In genomic region chr14:25215607-25216006, GRCh38 we compare ENCODE assay signal across 29 cellular contexts.
"Had no signal": no experiment of that assay in that cellular context is flagged by ENCODE, and none has a peak within 500 bp of the region (broad histone marks: within the 10 kb centered on the region; RNA-seq: fewer than 3 reads in every experiment).

No MANE protein-coding gene starts in this region.

- H3K27ac ChIP-seq: adrenal gland, body of pancreas, cardiac muscle cell, colonic mucosa, esophagus muscularis mucosa, gastroesophageal sphincter, heart right ventricle, hepatocyte, WERI-Rb-1 had no signal

- H3K4me3 ChIP-seq: adrenal gland, body of pancreas, cardiac muscle cell, colonic mucosa, esophagus muscularis mucosa, gastroesophageal sphincter, heart right ventricle, hepatocyte had no signal

- H3K79me2 ChIP-seq: hepatocyte had no signal

- H3K9me3 ChIP-seq: adrenal gland, body of pancreas, colonic mucosa, esophagus muscularis mucosa, gastroesophageal sphincter had no signal

- ATAC-seq: activated CD4-positive, CD25-positive, alpha-beta regulatory T cell treated with anti-CD3 and anti-CD28 coated beads, Interleukin-2, amount 50 U/mL, for 24 hours; activated CD8-positive, alpha-beta memory T cell treated with anti-CD3 and anti-CD28 coated beads, Interleukin-2, amount 10 ng/mL, durations not matched to agents 7 days and 5 days; activated CD8-positive, alpha-beta T cell treated with anti-CD3 and anti-CD28 coated beads, Interleukin-2, amount 10 ng/mL, durations not matched to agents 7 days and 5 days; activated naive CD8-positive, alpha-beta T cell treated with anti-CD3 and anti-CD28 coated beads, Interleukin-2, amount 50 U/mL, for 24 hours; body of pancreas; gastroesophageal sphincter; heart right ventricle had no signal

- H3K27me3 ChIP-seq: adrenal gland, body of pancreas, cardiac muscle cell, colonic mucosa, esophagus muscularis mucosa, gastroesophageal sphincter, heart right ventricle, hepatocyte had no signal

- H2AFZ ChIP-seq: hepatocyte had no signal

- H3K36me3 ChIP-seq: adrenal gland, cardiac muscle cell, colonic mucosa, esophagus muscularis mucosa, gastroesophageal sphincter, heart right ventricle, WERI-Rb-1 had no signal

- H3K4me2 ChIP-seq: hepatocyte had no signal

- DNase-seq: activated B cell treated with CpG ODN at 0.5 μM for 24 hours; activated CD4-positive, alpha-beta memory T cell treated with anti-CD3 and anti-CD28 coated beads for 36 hours; activated CD4-positive, alpha-beta T cell treated with anti-CD3 and anti-CD28 coated beads, Interleukin-2, amount 10 ng/mL, durations not matched to agents 24 days and 14 days; activated CD8-positive, alpha-beta memory T cell treated with anti-CD3 and anti-CD28 coated beads, Interleukin-2, amount 10 ng/mL, durations not matched to agents 7 days and 5 days; activated CD8-positive, alpha-beta memory T cell treated with anti-CD3 and anti-CD28 coated beads, Interleukin-2, amount 50 U/mL, for 4 hours; activated CD8-positive, alpha-beta T cell treated with anti-CD3 and anti-CD28 coated beads, Interleukin-2, amount 10 ng/mL, durations not matched to agents 7 days and 5 days; activated effector memory CD4-positive, alpha-beta T cell treated with anti-CD3 and anti-CD28 coated beads, Interleukin-2, amount 50 U/mL, for 16 hours; activated naive CD4-positive, alpha-beta T cell treated with anti-CD3 and anti-CD28 coated beads for 36 hours; activated naive CD8-positive, alpha-beta T cell treated with anti-CD3 and anti-CD28 coated beads for 36 hours; activated naive CD8-positive, alpha-beta T cell treated with anti-CD3 and anti-CD28 coated beads, Interleukin-2, amount 50 U/mL, for 24 hours; activated T-cell treated with anti-CD3 and anti-CD28 coated beads, Interleukin-2, amount 50 U/mL, for 1 hour; activated T-cell treated with anti-CD3 and anti-CD28 coated beads, Interleukin-2, amount 50 U/mL, for 48 hours; adrenal gland; aorta; body of pancreas; central memory CD4-positive, alpha-beta T cell; cerebellar nuclear complex; colonic mucosa; effector CD8-positive, alpha-beta T cell; erythroblast; foreskin melanocyte; heart right ventricle; T-helper 9 cell; WERI-Rb-1 had no signal

- H3K4me1 ChIP-seq: adrenal gland, body of pancreas, colonic mucosa, esophagus muscularis mucosa, gastroesophageal sphincter, heart right ventricle had no signal
